ENCODE assay signal across 1 cellular context in the genomic region with DNA sequence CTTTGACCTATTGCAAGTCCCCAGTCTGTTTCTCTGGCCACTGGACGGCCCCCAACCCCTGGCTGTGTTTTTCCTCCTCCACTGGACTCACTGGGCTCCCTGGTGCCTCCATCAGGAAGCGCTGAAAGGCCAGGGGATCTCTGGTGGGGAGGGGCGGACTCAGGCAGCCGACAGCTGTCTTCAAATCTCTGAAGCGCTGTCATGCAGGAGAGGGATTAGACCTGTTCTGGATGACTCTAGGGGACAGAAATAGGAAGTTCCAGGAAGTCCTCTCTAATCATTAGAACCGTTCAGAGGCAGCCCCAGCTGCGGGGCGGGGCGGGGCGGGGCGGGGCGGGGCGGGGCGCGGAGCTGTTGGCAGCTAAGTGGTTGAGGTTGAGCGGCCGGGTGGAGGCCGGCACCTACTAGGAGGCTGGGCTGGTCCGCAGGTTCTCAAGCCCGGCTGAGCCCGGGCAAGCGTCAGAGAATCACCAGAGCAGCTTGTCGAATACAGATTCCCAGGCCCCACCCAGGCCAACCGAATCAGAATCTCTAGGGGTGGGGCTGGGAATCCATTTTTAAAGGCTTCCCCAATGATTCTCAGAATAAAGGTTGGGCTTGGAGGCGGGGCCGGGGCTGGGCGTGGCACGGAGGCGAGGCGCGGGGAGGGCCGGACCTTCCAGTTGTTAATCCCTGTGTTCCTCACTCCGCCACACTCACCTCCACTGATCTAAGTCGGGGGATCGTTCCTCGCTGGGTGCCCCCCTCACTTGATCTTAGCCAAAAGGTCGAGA.
A peak's percentile ranks its signal among the peaks of the same experiment; 100 is the strongest.
TF ChIP-seq lines count a peak whose summit lies in the region.

No MANE protein-coding gene starts in this region.

TF ChIP-seq in K562, 482 proteins besides CTCF, POLR2A, EP300 and RAD21 (continued from another document and continues in another):
- no peak for TF ChIP-seq TOE1 (IDR thresholded peaks at IDR 0.05; ENCODE audit: borderline replicate concordance)
- TF ChIP-seq TOE1 (CRISPR knock-in tag; IDR thresholded peaks at IDR 0.05; ENCODE audit: borderline replicate concordance, low read depth) = no peak
- TF ChIP-seq SIN3A (IDR thresholded peaks at IDR 0.05; ENCODE audit: borderline replicate concordance in 2 of 2, control insufficient read depth in 1 of 2, low read depth in 2 of 2, low read length in 2 of 2) = peak in 1 of 2 experiments; percentile 91; a peak in 3 of 4 replicates
- TF ChIP-seq EP400 (IDR thresholded peaks at IDR 0.05) = no peak
- TF ChIP-seq ELF1 (tag; IDR thresholded peaks at IDR 0.05) = peak; percentile 90
- 0 out of 2 replicates have a peak, but pooled peaks have one; percentile 23 for TF ChIP-seq GTF2E2 (tag; IDR thresholded peaks at IDR 0.05)
- 0 out of 2 replicates have a peak, but pooled peaks have one; percentile 25 for TF ChIP-seq GABPA (tag; conservative IDR thresholded peaks at IDR 0.05; ENCODE audit: low read depth)
- TF ChIP-seq SNRNP70 (optimal IDR thresholded peaks at IDR 0.05; ENCODE audit: low read depth, low read length) = no peak
- TF ChIP-seq YY1 (IDR thresholded peaks at IDR 0.05; ENCODE audit: borderline replicate concordance in 1 of 3, control insufficient read depth in 1 of 3, extremely low read depth in 1 of 3, insufficient read depth in 3 of 3, insufficient read length in 1 of 3, insufficient replicate concordance in 2 of 3, low read depth in 1 of 3, low read length in 2 of 3) = peak in 2 of 3 experiments; percentile 71 to 87
- no peak for TF ChIP-seq ZKSCAN1 (IDR thresholded peaks at IDR 0.05; ENCODE audit: low read depth, low read length)
- no peak for TF ChIP-seq TSC22D4 (tag; IDR thresholded peaks at IDR 0.05)
- TF ChIP-seq, protein P1, sequence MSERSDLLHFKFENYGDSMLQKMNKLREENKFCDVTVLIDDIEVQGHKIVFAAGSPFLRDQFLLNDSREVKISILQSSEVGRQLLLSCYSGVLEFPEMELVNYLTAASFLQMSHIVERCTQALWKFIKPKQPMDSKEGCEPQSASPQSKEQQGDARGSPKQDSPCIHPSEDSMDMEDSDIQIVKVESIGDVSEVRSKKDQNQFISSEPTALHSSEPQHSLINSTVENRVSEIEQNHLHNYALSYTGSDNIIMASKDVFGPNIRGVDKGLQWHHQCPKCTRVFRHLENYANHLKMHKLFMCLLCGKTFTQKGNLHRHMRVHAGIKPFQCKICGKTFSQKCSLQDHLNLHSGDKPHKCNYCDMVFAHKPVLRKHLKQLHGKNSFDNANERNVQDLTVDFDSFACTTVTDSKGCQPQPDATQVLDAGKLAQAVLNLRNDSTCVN (CRISPR knock-in tag; IDR thresholded peaks at IDR 0.05) = no peak
- 0 out of 4 replicates have a peak, but pooled peaks of 1 of the 2 experiments have one; percentile 26 for TF ChIP-seq UBTF (IDR thresholded peaks at IDR 0.05; ENCODE audit: borderline replicate concordance in 1 of 2, low read depth in 2 of 2, low read length in 2 of 2)
- peak; percentile 71 for TF ChIP-seq RB1 (IDR thresholded peaks at IDR 0.05; ENCODE audit: low read depth)
- TF ChIP-seq ETS2 (tag; IDR thresholded peaks at IDR 0.05; ENCODE audit: borderline replicate concordance, poor library complexity, severe bottlenecking) = no peak
- TF ChIP-seq STAT5B (CRISPR knock-in tag; IDR thresholded peaks at IDR 0.05) = no peak
- TF ChIP-seq, protein P2, sequence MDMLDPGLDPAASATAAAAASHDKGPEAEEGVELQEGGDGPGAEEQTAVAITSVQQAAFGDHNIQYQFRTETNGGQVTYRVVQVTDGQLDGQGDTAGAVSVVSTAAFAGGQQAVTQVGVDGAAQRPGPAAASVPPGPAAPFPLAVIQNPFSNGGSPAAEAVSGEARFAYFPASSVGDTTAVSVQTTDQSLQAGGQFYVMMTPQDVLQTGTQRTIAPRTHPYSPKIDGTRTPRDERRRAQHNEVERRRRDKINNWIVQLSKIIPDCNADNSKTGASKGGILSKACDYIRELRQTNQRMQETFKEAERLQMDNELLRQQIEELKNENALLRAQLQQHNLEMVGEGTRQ (CRISPR knock-in tag; IDR thresholded peaks at IDR 0.05) = no peak
- peak; percentile 33; the same call in 1 of the 2 replicates for TF ChIP-seq ZBTB7A (IDR thresholded peaks at IDR 0.05; ENCODE audit: borderline replicate concordance, control insufficient read depth, low read depth, low read length)
- TF ChIP-seq ZBTB33 (CRISPR knock-in tag; IDR thresholded peaks at IDR 0.05) = no peak
- no peak for TF ChIP-seq CEBPZ (IDR thresholded peaks at IDR 0.05; ENCODE audit: borderline replicate concordance, low read depth, low read length)
- TF ChIP-seq, protein P3, sequence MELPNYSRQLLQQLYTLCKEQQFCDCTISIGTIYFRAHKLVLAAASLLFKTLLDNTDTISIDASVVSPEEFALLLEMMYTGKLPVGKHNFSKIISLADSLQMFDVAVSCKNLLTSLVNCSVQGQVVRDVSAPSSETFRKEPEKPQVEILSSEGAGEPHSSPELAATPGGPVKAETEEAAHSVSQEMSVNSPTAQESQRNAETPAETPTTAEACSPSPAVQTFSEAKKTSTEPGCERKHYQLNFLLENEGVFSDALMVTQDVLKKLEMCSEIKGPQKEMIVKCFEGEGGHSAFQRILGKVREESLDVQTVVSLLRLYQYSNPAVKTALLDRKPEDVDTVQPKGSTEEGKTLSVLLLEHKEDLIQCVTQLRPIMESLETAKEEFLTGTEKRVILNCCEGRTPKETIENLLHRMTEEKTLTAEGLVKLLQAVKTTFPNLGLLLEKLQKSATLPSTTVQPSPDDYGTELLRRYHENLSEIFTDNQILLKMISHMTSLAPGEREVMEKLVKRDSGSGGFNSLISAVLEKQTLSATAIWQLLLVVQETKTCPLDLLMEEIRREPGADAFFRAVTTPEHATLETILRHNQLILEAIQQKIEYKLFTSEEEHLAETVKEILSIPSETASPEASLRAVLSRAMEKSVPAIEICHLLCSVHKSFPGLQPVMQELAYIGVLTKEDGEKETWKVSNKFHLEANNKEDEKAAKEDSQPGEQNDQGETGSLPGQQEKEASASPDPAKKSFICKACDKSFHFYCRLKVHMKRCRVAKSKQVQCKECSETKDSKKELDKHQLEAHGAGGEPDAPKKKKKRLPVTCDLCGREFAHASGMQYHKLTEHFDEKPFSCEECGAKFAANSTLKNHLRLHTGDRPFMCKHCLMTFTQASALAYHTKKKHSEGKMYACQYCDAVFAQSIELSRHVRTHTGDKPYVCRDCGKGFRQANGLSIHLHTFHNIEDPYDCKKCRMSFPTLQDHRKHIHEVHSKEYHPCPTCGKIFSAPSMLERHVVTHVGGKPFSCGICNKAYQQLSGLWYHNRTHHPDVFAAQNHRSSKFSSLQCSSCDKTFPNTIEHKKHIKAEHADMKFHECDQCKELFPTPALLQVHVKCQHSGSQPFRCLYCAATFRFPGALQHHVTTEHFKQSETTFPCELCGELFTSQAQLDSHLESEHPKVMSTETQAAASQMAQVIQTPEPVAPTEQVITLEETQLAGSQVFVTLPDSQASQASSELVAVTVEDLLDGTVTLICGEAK (IDR thresholded peaks at IDR 0.05) = no peak
- TF ChIP-seq, protein P3 (CRISPR knock-in tag; IDR thresholded peaks at IDR 0.05) = no peak
- no peak for TF ChIP-seq NFATC3 (IDR thresholded peaks at IDR 0.05)
- no peak for TF ChIP-seq ID3 (CRISPR knock-in tag; IDR thresholded peaks at IDR 0.05)
- no peak for TF ChIP-seq ID3 (tag; IDR thresholded peaks at IDR 0.05)
- TF ChIP-seq, protein P4, sequence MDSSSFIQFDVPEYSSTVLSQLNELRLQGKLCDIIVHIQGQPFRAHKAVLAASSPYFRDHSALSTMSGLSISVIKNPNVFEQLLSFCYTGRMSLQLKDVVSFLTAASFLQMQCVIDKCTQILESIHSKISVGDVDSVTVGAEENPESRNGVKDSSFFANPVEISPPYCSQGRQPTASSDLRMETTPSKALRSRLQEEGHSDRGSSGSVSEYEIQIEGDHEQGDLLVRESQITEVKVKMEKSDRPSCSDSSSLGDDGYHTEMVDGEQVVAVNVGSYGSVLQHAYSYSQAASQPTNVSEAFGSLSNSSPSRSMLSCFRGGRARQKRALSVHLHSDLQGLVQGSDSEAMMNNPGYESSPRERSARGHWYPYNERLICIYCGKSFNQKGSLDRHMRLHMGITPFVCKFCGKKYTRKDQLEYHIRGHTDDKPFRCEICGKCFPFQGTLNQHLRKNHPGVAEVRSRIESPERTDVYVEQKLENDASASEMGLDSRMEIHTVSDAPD (CRISPR knock-in tag; IDR thresholded peaks at IDR 0.05) = no peak
- TF ChIP-seq SIX5 (IDR thresholded peaks at IDR 0.05; ENCODE audit: borderline replicate concordance in 1 of 2, insufficient read depth in 1 of 2, low read depth in 1 of 2, low read length in 2 of 2) = no peak
- TF ChIP-seq NFE2 (IDR thresholded peaks at IDR 0.05; ENCODE audit: low read depth) = peak; percentile 54; the same call in 1 of the 2 replicates
- TF ChIP-seq GTF2A2 (tag; IDR thresholded peaks at IDR 0.05) = no peak
- 0 out of 2 replicates have a peak, but pooled peaks have one; percentile 44 for TF ChIP-seq DPF2 (IDR thresholded peaks at IDR 0.05)
- no peak for TF ChIP-seq NFIX (CRISPR knock-in tag; IDR thresholded peaks at IDR 0.05; ENCODE audit: low read depth)
- peak; percentile 43; the same call in 1 of the 2 replicates for TF ChIP-seq SMARCA4 (IDR thresholded peaks at IDR 0.05)
